24 cellular contexts compared by ENCODE assay signal in genomic region chr6:3799731-3800130, GRCh38. TPM values are rescaled to one million over a fixed set of nuclear protein-coding genes. Genes with fewer than 3 reads are reported as not detected.
DNase-seq lines count a peak whose midpoint lies in the region; ATAC-seq, FAIRE-seq and TF ChIP-seq lines count a peak whose summit lies in the region.
"Had no signal": no experiment of that assay in that cellular context is flagged by ENCODE, and none has a peak within 500 bp of the region (broad histone marks: within the 10 kb centered on the region; RNA-seq: fewer than 3 reads in every experiment).

No MANE protein-coding gene starts in this region.

- H3K27ac Mint-ChIP-seq in Calu3 (ENCODE audit: unreplicated experiment): peak overlapping the region; percentile 25
- peak overlapping the region; percentile 84 for H3K27ac Mint-ChIP-seq in astrocyte (ENCODE audit: unreplicated experiment)
- H3K27ac Mint-ChIP-seq in mesothelial cell of epicardium: peak overlapping the region; percentile 78
- H3K27ac Mint-ChIP-seq: B cell; CD4-positive, CD25-positive, alpha-beta regulatory T cell had no signal

- no peaks in the 10 kb centered on the region for H4K20me1 ChIP-seq in astrocyte (ENCODE audit: insufficient read depth, low read length)

- TF ChIP-seq RAD21 in A549 (conservative IDR thresholded peaks at IDR 0.05 in 1 of 2, IDR thresholded peaks at IDR 0.05 in 1 of 2): no peak

- H3K36me3 Mint-ChIP-seq in Calu3 (ENCODE audit: insufficient read depth, unreplicated experiment): no peaks in the 10 kb centered on the region
- no peaks in the 10 kb centered on the region for H3K36me3 Mint-ChIP-seq in astrocyte (ENCODE audit: low read depth, unreplicated experiment)
- H3K36me3 Mint-ChIP-seq in mesothelial cell of epicardium: no peaks in the 10 kb centered on the region
- H3K36me3 Mint-ChIP-seq: CD4-positive, CD25-positive, alpha-beta regulatory T cell had no signal

- TF ChIP-seq POLR2A in A549 (IDR thresholded peaks at IDR 0.05; ENCODE audit: low read length) (no peak), GM18505 (IDR thresholded peaks at IDR 0.05; ENCODE audit: borderline replicate concordance, extremely low read depth, insufficient read depth, insufficient read length) (no peak)

- H3K4me3 ChIP-seq in A549 (no peak overlapping the region), astrocyte (ENCODE audit: insufficient read depth, low read depth, low read length) (no peak overlapping the region), aorta (ENCODE audit: low read length in 2 of 2) (no peak overlapping the region)
- H3K4me3 ChIP-seq: GM12878, GM23248 had no signal

- H3K4me2 ChIP-seq in A549: no peak overlapping the region
- H3K4me2 ChIP-seq in astrocyte (ENCODE audit: low read length): no peak overlapping the region

- no peaks in the 10 kb centered on the region for H3K9me3 ChIP-seq in A549
- H3K9me3 ChIP-seq in astrocyte (ENCODE audit: insufficient read depth, low read depth, low read length): no peaks in the 10 kb centered on the region
- H3K9me3 ChIP-seq in aorta (ENCODE audit: control insufficient read depth, low read length): no peaks in the 10 kb centered on the region

- H3K4me1 Mint-ChIP-seq in Calu3 (ENCODE audit: low read depth, unreplicated experiment) (peaks cover 47% of the 10 kb centered on the region), astrocyte (ENCODE audit: low read depth, unreplicated experiment) (peaks cover 52% of the 10 kb centered on the region), mesothelial cell of epicardium (peaks cover 54% of the 10 kb centered on the region)

- H3K27me3 ChIP-seq in astrocyte (ENCODE audit: insufficient read depth, low read length): no peaks in the 10 kb centered on the region
- no peaks in the 10 kb centered on the region for H3K27me3 ChIP-seq in aorta (ENCODE audit: control insufficient read depth in 1 of 2, insufficient read depth in 2 of 2, low read length in 1 of 2)

- H3K9ac ChIP-seq in astrocyte (ENCODE audit: low read length): no peak overlapping the region
- H3K9ac ChIP-seq: GM23248 had no signal

- H2AFZ ChIP-seq in astrocyte (ENCODE audit: low read depth, low read length): no peak overlapping the region
- H2AFZ ChIP-seq: GM23248 had no signal

- 89% methylated on average over 6 of the region's 6 CpGs for WGBS in A549 (ENCODE audit: missing lambda C conversion rate)
- 76 to 91% methylated on average over 6 of the region's 6 CpGs for WGBS in aorta, 2 donors

- H3K4me1 ChIP-seq in A549: peaks cover 46% of the 10 kb centered on the region
- peaks cover 37% of the 10 kb centered on the region for H3K4me1 ChIP-seq in astrocyte (ENCODE audit: insufficient read depth, low read length)
- H3K4me1 ChIP-seq in aorta (ENCODE audit: control insufficient read depth in 1 of 2, insufficient read depth in 2 of 2, low read length in 2 of 2): peaks cover under 1 to 6% of the 10 kb centered on the region in 2 donors

- intact Hi-C loops in Calu3 (cut with micrococcal nuclease; ENCODE audit: unreplicated experiment) (no loop called here), aorta (cut with DNase I) (loop anchor here in 1 of 2 donors (5.0 kb wide), 1 partner anchor 37 kb away; no protein-coding TSS in a partner anchor)

- H3K27me3 Mint-ChIP-seq in Calu3 (ENCODE audit: unreplicated experiment) (no peaks in the 10 kb centered on the region), astrocyte (ENCODE audit: low read depth, unreplicated experiment) (no peaks in the 10 kb centered on the region), mesothelial cell of epicardium (ENCODE audit: low read depth) (no peaks in the 10 kb centered on the region)
- H3K27me3 Mint-ChIP-seq: B cell; CD4-positive, CD25-positive, alpha-beta regulatory T cell had no signal

- no peak for ATAC-seq in A549
- no peak for ATAC-seq in GM18505 (IDR thresholded peaks at IDR 0.05; ENCODE audit: unreplicated experiment)
- no peak for ATAC-seq in HG03135 (IDR thresholded peaks at IDR 0.05; ENCODE audit: unreplicated experiment)
- ATAC-seq in aorta (ENCODE audit: low FRiP score): no peak
- ATAC-seq: GM12878, HCT116 had no signal

- H3K9me3 Mint-ChIP-seq in Calu3 (ENCODE audit: low read depth, unreplicated experiment) (no peaks in the 10 kb centered on the region), astrocyte (ENCODE audit: unreplicated experiment) (no peaks in the 10 kb centered on the region), mesothelial cell of epicardium (no peaks in the 10 kb centered on the region)

- H3K27ac ChIP-seq in A549 (peak overlapping the region; percentile 74 to 90; a peak in 5 of 6 replicates), astrocyte (ENCODE audit: low read depth, low read length) (no peak overlapping the region), aorta (ENCODE audit: low read depth in 1 of 2, low read length in 2 of 2) (no peak overlapping the region)
- H3K27ac ChIP-seq: GM23248 had no signal

- DNase-seq in A549 (ENCODE audit: low read depth in 1 of 2, low spot score in 1 of 2): no peak
- no peak for DNase-seq in Calu3
- no peak for DNase-seq in astrocyte (ENCODE audit: low read depth)
- DNase-seq in mesothelial cell of epicardium (ENCODE audit: low spot score in 2 of 2, unreplicated experiment in 2 of 2): no peak
- DNase-seq in aorta: no peak
- DNase-seq in NCI-H510A treated with DMSO at 0.1 percent for 48 hours (lab: John Stamatoyannopoulos, UW): no peak
- DNase-seq: CD4-positive, CD25-positive, alpha-beta regulatory T cell; COR-L47; DND-41; GM23248; Karpas-422; MV-4-11; NCI-H1694; NCI-H2081; NCI-H82; Right ventricle myocardium superior had no signal

- H3K4me3 Mint-ChIP-seq in Calu3 (ENCODE audit: low read depth, unreplicated experiment) (no peak overlapping the region), astrocyte (ENCODE audit: unreplicated experiment) (no peak overlapping the region), mesothelial cell of epicardium (no peak overlapping the region)
- H3K4me3 Mint-ChIP-seq: B cell; CD4-positive, CD25-positive, alpha-beta regulatory T cell had no signal

- TF ChIP-seq CTCF in A549 (IDR thresholded peaks at IDR 0.05): no peak
- no peak for TF ChIP-seq CTCF in Calu3 (IDR thresholded peaks at IDR 0.05; ENCODE audit: unreplicated experiment)
- TF ChIP-seq CTCF in astrocyte (IDR thresholded peaks at IDR 0.05; ENCODE audit: insufficient read depth, low read depth, low read length): no peak
- TF ChIP-seq CTCF in mesothelial cell of epicardium (IDR thresholded peaks at IDR 0.05; ENCODE audit: unreplicated experiment): no peak

- CTCF ChIA-PET in A549 (lab: Yijun Ruan, JAX) (interaction anchor here (1.3 to 1.7 kb wide), 2 partner anchors 9 to 133 kb away, joined by 5 to 6 read pairs; no protein-coding TSS in a partner anchor), Calu3 (lab: Charles Lee) (no interaction called here)

- H3K79me2 ChIP-seq in astrocyte (ENCODE audit: insufficient read depth, low read length): no peaks in the 10 kb centered on the region

- POLR2A ChIA-PET in A549 (lab: Yijun Ruan, JAX): no interaction called here

- FAIRE-seq in A549 (lab: Jason Lieb, UNC): no peak
- no peak for FAIRE-seq in astrocyte (lab: Jason Lieb, UNC)
- FAIRE-seq: A204.1, GM12878, RCC 7860 had no signal

- TF ChIP-seq EP300 in A549 (IDR thresholded peaks at IDR 0.05): no peak

- no TSS peak for BruUV-seq in Calu3 (replicated peaks; lab: Mats Ljungman, UMichigan)

- H3K36me3 ChIP-seq in astrocyte (ENCODE audit: insufficient read depth, low read length) (no peaks in the 10 kb centered on the region), aorta (ENCODE audit: control insufficient read depth in 1 of 2, insufficient read depth in 2 of 2, low read length in 1 of 2) (no peaks in the 10 kb centered on the region)

TF ChIP-seq in A549, 52 proteins besides CTCF, POLR2A, EP300 and RAD21:
- TF ChIP-seq EHMT2 (IDR thresholded peaks at IDR 0.05; ENCODE audit: low read depth) (no peak), USF2 (IDR thresholded peaks at IDR 0.05) (no peak), RNF2 (IDR thresholded peaks at IDR 0.05; ENCODE audit: borderline replicate concordance, low read depth) (no peak), PHF8 (IDR thresholded peaks at IDR 0.05; ENCODE audit: borderline replicate concordance, low read depth) (no peak), ZNF302 (CRISPR knock-in tag; IDR thresholded peaks at IDR 0.05) (no peak), ZFP36 (IDR thresholded peaks at IDR 0.05; ENCODE audit: borderline replicate concordance, partially characterized antibody) (no peak), HOXB13 (CRISPR knock-in tag; IDR thresholded peaks at IDR 0.05; ENCODE audit: low read depth) (no peak), SREBF2 (IDR thresholded peaks at IDR 0.05) (no peak), RCOR1 (IDR thresholded peaks at IDR 0.05; ENCODE audit: low read depth, low read length) (no peak), TP53 (CRISPR knock-in tag; IDR thresholded peaks at IDR 0.05) (no peak), NFE2L2 (conservative IDR thresholded peaks at IDR 0.05; ENCODE audit: low read length) (no peak), RFX5 (IDR thresholded peaks at IDR 0.05) (no peak), ZSCAN20 (CRISPR knock-in tag; IDR thresholded peaks at IDR 0.05) (no peak)
TF ChIP-seq in A549: peak in this region for 0.

RNA-seq across cellular contexts. Expression of gene PXDC1, which starts 48.2 kb away (rescaled TPM):
- 2.5 and 6.3 TPM in 2 replicates for polyA plus RNA-seq in A549 (2011; rRNA removed)
- polyA plus RNA-seq in A549 (2012; cell fraction: cytosol; rRNA removed): 2.5 and 4.8 TPM in 2 replicates
- polyA plus RNA-seq in A549 (2012; cell fraction: nucleus; rRNA removed): 5.2 and 6.3 TPM in 2 replicates
- polyA plus RNA-seq in A549 (2017; fragmentation: RNase III; extraction: RNeasy Plus Mini Kit Qiagen cat#74134 plus additional on column Dnase treatment): 6.6 to 8.0 TPM (median 7.1 TPM) in 3 replicates
- 3.3 and 4.5 TPM in 2 replicates for polyA minus RNA-seq in A549 (2011; rRNA and poly(A)+ RNA removed)
- 15.0 and 18.2 TPM in 2 replicates for total RNA-seq in Calu3 (2022)
- 58.2 and 64.4 TPM in 2 replicates for total RNA-seq in astrocyte
- total RNA-seq in mesothelial cell of epicardium: 33.1 to 34.5 TPM (median 33.8 TPM) in 3 replicates
- 100 to 1,000 TPM; 110 to 222 TPM for total RNA-seq in aorta
- polyA plus RNA-seq in aorta: 100 to 1,000 TPM; 136 to 146 TPM
- total RNA-seq: OCI-LY7 had no signal
- polyA plus RNA-seq: CD4-positive, CD25-positive, alpha-beta regulatory T cell had no signal

RNA-seq across cellular contexts. Expression of gene FAM50B, which starts 49.4 kb away (rescaled TPM):
- 4.6 and 5.1 TPM in 2 replicates for polyA plus RNA-seq in A549 (2011; rRNA removed)
- 6.7 and 7.9 TPM in 2 replicates for polyA plus RNA-seq in A549 (2012; cell fraction: cytosol; rRNA removed)
- polyA plus RNA-seq in A549 (2012; cell fraction: nucleus; rRNA removed): 6.8 and 7.5 TPM in 2 replicates
- 5.5 to 6.8 TPM (median 6.4 TPM) in 3 replicates for polyA plus RNA-seq in A549 (2017; fragmentation: RNase III; extraction: RNeasy Plus Mini Kit Qiagen cat#74134 plus additional on column Dnase treatment)
- 1.5 and 2.5 TPM in 2 replicates for polyA minus RNA-seq in A549 (2011; rRNA and poly(A)+ RNA removed)
- total RNA-seq in Calu3 (2022): 5.8 and 7.8 TPM in 2 replicates
- 4.6 and 5.0 TPM in 2 replicates for total RNA-seq in astrocyte
- 7.0 to 7.9 TPM (median 7.1 TPM) in 3 replicates for total RNA-seq in mesothelial cell of epicardium
- 1 to 10 TPM; 7.8 to 9.1 TPM for total RNA-seq in aorta
- polyA plus RNA-seq in aorta: 10 to 100 TPM; 11.8 to 13.6 TPM
- total RNA-seq: OCI-LY7 had no signal

Comparison
In these comparisons a context has a peak if more than half of its experiments do, and no peak if none do; other contexts are left out.
1. H3K27ac ChIP-seq: peak in A549 (2 of 2); none in astrocyte (single experiment) and aorta (0 of 2).
2. H3K27ac Mint-ChIP-seq: peak in every context shown above with its lines; median percentile 84 in astrocyte; 78 in mesothelial cell of epicardium; 25 in Calu3.